9 cellular contexts compared by ENCODE assay signal in the genomic region with DNA sequence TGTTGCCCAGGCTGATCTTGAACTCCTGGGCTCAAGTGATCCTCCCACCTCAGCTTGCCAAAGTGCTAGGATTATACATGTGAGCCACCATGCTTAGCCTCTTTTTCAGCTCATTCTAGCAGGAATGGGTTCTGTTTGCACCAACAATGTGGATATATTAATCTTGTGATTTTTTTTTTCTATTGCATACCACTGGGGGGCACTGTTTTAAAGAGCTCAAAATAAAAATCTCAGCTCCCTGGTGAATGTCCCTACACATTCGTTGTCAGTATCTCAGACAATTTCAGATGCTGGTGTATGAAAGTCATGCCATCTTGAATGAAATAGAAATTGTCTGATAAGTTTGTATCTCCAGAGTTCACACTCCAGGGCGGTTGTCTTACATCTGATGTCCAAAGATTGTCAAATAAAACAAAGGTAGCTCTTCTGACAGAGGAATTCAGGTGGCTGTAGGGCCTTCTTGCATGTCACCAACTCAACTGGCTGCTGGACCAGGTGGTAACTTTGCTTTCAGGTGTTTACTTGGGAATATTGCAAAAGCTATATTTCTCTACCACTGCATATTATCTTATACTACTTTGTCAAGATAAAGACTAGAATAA. TPM values are rescaled to one million over a fixed set of nuclear protein-coding genes. Genes with fewer than 3 reads are reported as not detected.
DNase-seq lines count a peak whose midpoint lies in the region; ATAC-seq, FAIRE-seq and TF ChIP-seq lines count a peak whose summit lies in the region.
"Had no signal": no experiment of that assay in that cellular context is flagged by ENCODE, and none has a peak within 500 bp of the region (broad histone marks: within the 10 kb centered on the region; RNA-seq: fewer than 3 reads in every experiment).

No MANE protein-coding gene starts in this region.

- H3K27ac Mint-ChIP-seq in natural killer cell = no peak overlapping the region
- H3K27ac Mint-ChIP-seq in natural killer cell treated with Interleukin-12 subunit alpha and Interleukin-12 subunit beta and Interleukin-15 and Interleukin-18, amount 100 ng/mL, for 72 hours = no peak overlapping the region
- H3K27ac Mint-ChIP-seq: activated naive CD8-positive, alpha-beta T cell had no signal

- intact Hi-C loops in natural killer cell (cut with micrococcal nuclease) = loop anchor here (1.0 to 5.0 kb wide), 2 partner anchors 58 to 83 kb away; no protein-coding TSS in a partner anchor

- FAIRE-seq in TTC549 (lab: Jason Lieb, UNC) = peak; percentile 86

- peaks cover 28 to 36% of the 10 kb centered on the region in 2 donors for H3K27me3 Mint-ChIP-seq in natural killer cell (ENCODE audit: low read depth in 2 of 2)
- peaks cover 27 to 40% of the 10 kb centered on the region in 2 donors for H3K27me3 Mint-ChIP-seq in natural killer cell treated with Interleukin-12 subunit alpha and Interleukin-12 subunit beta and Interleukin-15 and Interleukin-18, amount 100 ng/mL, for 72 hours

- peaks cover 7 to 10% of the 10 kb centered on the region in 2 donors for H3K4me1 Mint-ChIP-seq in natural killer cell
- peaks cover 0 to 6% of the 10 kb centered on the region in 2 donors for H3K4me1 Mint-ChIP-seq in natural killer cell treated with Interleukin-12 subunit alpha and Interleukin-12 subunit beta and Interleukin-15 and Interleukin-18, amount 100 ng/mL, for 72 hours (ENCODE audit: low read depth in 2 of 2)

- H3K36me3 Mint-ChIP-seq in natural killer cell = no peaks in the 10 kb centered on the region
- H3K36me3 Mint-ChIP-seq in natural killer cell treated with Interleukin-12 subunit alpha and Interleukin-12 subunit beta and Interleukin-15 and Interleukin-18, amount 100 ng/mL, for 72 hours = peaks cover 4% of the 10 kb centered on the region

- no peaks in the 10 kb centered on the region for H3K9me3 Mint-ChIP-seq in natural killer cell
- H3K9me3 Mint-ChIP-seq in natural killer cell treated with Interleukin-12 subunit alpha and Interleukin-12 subunit beta and Interleukin-15 and Interleukin-18, amount 100 ng/mL, for 72 hours = peaks cover 5% of the 10 kb centered on the region

- ATAC-seq in natural killer cell = peak; percentile 54 to 62 (median 54)
- no peak for ATAC-seq in natural killer cell treated with Interleukin-12 subunit alpha and Interleukin-12 subunit beta and Interleukin-15 and Interleukin-18, amount 100 ng/mL, for 72 hours
- no peak for ATAC-seq in GM18520 (IDR thresholded peaks at IDR 0.05; ENCODE audit: unreplicated experiment)
- ATAC-seq in HG03159 (IDR thresholded peaks at IDR 0.05; ENCODE audit: unreplicated experiment) = no peak

- TF ChIP-seq CTCF in natural killer cell (IDR thresholded peaks at IDR 0.05) = peak; percentile 66

- no peak overlapping the region for H3K4me3 Mint-ChIP-seq in natural killer cell
- no peak overlapping the region for H3K4me3 Mint-ChIP-seq in natural killer cell treated with Interleukin-12 subunit alpha and Interleukin-12 subunit beta and Interleukin-15 and Interleukin-18, amount 100 ng/mL, for 72 hours
- H3K4me3 Mint-ChIP-seq: activated naive CD8-positive, alpha-beta T cell had no signal

- DNase-seq in natural killer cell = no peak
- no peak for DNase-seq in natural killer cell treated with Interleukin-12 subunit alpha and Interleukin-12 subunit beta and Interleukin-15 and Interleukin-18, amount 100 ng/mL, for 72 hours (ENCODE audit: low spot score)
- DNase-seq in NCI-H1436 (lab: John Stamatoyannopoulos, UW) = peak; percentile 26
- DNase-seq in glomerular visceral epithelial cell (ENCODE audit: extremely low spot score) = peak; percentile 50
- DNase-seq in renal cortical epithelial cell (ENCODE audit: low read depth) = peak; percentile 64

RNA-seq across cellular contexts. Expression of gene MATN3, which starts 3.1 kb away (rescaled TPM):
- not detected for total RNA-seq in natural killer cell
- total RNA-seq in natural killer cell treated with Interleukin-12 subunit alpha and Interleukin-12 subunit beta and Interleukin-15 and Interleukin-18, amount 100 ng/mL, for 72 hours = not detected
- 8.9 and 32.1 TPM in 2 replicates for total RNA-seq in renal cortical epithelial cell

RNA-seq across cellular contexts. Expression of gene WDR35, which starts 25.7 kb away (rescaled TPM):
- total RNA-seq in natural killer cell (1 to 10 TPM; 5.8 to 8.3 (median 7.7) TPM), renal cortical epithelial cell (14.6 and 38.4 TPM in 2 replicates)
- 10 to 100 TPM in 1 of 2 donors, 1 to 10 TPM in 1; 6.4 to 13.6 TPM for total RNA-seq in natural killer cell treated with Interleukin-12 subunit alpha and Interleukin-12 subunit beta and Interleukin-15 and Interleukin-18, amount 100 ng/mL, for 72 hours

RNA-seq across cellular contexts. Expression of gene LAPTM4A, which starts 35.8 kb away (rescaled TPM):
- total RNA-seq in natural killer cell (10 to 100 TPM; 60.6 to 98.4 (median 75.0) TPM), renal cortical epithelial cell (265 and 357 TPM in 2 replicates)
- 10 to 100 TPM; 13.2 to 37.2 TPM for total RNA-seq in natural killer cell treated with Interleukin-12 subunit alpha and Interleukin-12 subunit beta and Interleukin-15 and Interleukin-18, amount 100 ng/mL, for 72 hours

Comparison
In these comparisons a context has a peak if more than half of its experiments do, and no peak if none do; other contexts are left out.
1. ATAC-seq: peak in natural killer cell (3 of 3); none in natural killer cell treated with Interleukin-12 subunit alpha and Interleukin-12 subunit beta and Interleukin-15 and Interleukin-18, amount 100 ng/mL, for 72 hours (0 of 2), GM18520 (single experiment) and HG03159 (single experiment).
2. DNase-seq: peak in NCI-H1436 (single experiment), glomerular visceral epithelial cell (single experiment) and renal cortical epithelial cell (single experiment); none in natural killer cell (single experiment) and natural killer cell treated with Interleukin-12 subunit alpha and Interleukin-12 subunit beta and Interleukin-15 and Interleukin-18, amount 100 ng/mL, for 72 hours (single experiment).